14 cellular contexts compared by ENCODE assay signal in genomic region chr9:131654857-131655577, GRCh38.
A peak's percentile ranks its signal among the peaks of the same experiment; 100 is the strongest.
DNase-seq lines count a peak whose midpoint lies in the region; ATAC-seq lines count a peak whose summit lies in the region.
"Had no signal": no experiment of that assay in that cellular context is flagged by ENCODE, and none has a peak within 500 bp of the region (broad histone marks: within the 10 kb centered on the region; RNA-seq: fewer than 3 reads in every experiment).

No MANE protein-coding gene starts in this region.

- H3K27me3 Mint-ChIP-seq in activated CD4-positive, alpha-beta memory T cell treated with anti-CD3 and anti-CD28 coated beads for 36 hours, result no peaks in the 10 kb centered on the region

- ATAC-seq in right cardiac atrium (peak; percentile 11 to 30), GM21526 (IDR thresholded peaks at IDR 0.05; ENCODE audit: low FRiP score, unreplicated experiment) (no peak), GM18519 (IDR thresholded peaks at IDR 0.05; ENCODE audit: low FRiP score, unreplicated experiment) (no peak)

- H3K9me3 ChIP-seq in right cardiac atrium (ENCODE audit: control insufficient read depth, low read length), result no peaks in the 10 kb centered on the region
- H3K9me3 ChIP-seq: heart right ventricle, SJCRH30 had no signal

- peaks cover 33% of the 10 kb centered on the region for H3K4me1 ChIP-seq in right cardiac atrium (ENCODE audit: control insufficient read depth, insufficient read depth, low read length)

- no peak for DNase-seq in right cardiac atrium
- DNase-seq in cardiac septum (ENCODE audit: low spot score), result no peak
- no peak for DNase-seq in activated CD4-positive, alpha-beta memory T cell treated with anti-CD3 and anti-CD28 coated beads for 36 hours
- peak; percentile 66 for DNase-seq in mucosa of gallbladder (ENCODE audit: low spot score)
- DNase-seq in NOMO-1 (lab: John Stamatoyannopoulos, UW; ENCODE audit: unreplicated experiment in 2 of 2), result no peak
- no peak for DNase-seq in NCI-H2107 (lab: John Stamatoyannopoulos, UW)
- DNase-seq: activated CD8-positive, alpha-beta memory T cell treated with anti-CD3 and anti-CD28 coated beads, Interleukin-2, amount 50 U/mL, for 4 hours; cerebellar nuclear complex; heart right ventricle; NCI-H1105; SJCRH30; stimulated activated CD4-positive, alpha-beta T cell treated with anti-CD3 and anti-CD28 coated beads, Interleukin-4, amount 100 ng/mL, for 4 hours had no signal

- no peak overlapping the region for H3K4me3 ChIP-seq in right cardiac atrium (ENCODE audit: low read length)
- H3K4me3 ChIP-seq: heart right ventricle, SJCRH30 had no signal

- POLR2A ChIA-PET in activated CD4-positive, alpha-beta memory T cell treated with anti-CD3 and anti-CD28 coated beads for 36 hours (lab: Charles Lee), result interaction anchor here (1.5 kb wide), 1 partner anchor 12 kb away, joined by 5 read pairs; no protein-coding TSS in a partner anchor

- H3K4me1 Mint-ChIP-seq in activated CD4-positive, alpha-beta memory T cell treated with anti-CD3 and anti-CD28 coated beads for 36 hours (ENCODE audit: low read depth), result peaks cover 88% of the 10 kb centered on the region

- H3K27me3 ChIP-seq in right cardiac atrium (ENCODE audit: control insufficient read depth, insufficient read depth), result no peaks in the 10 kb centered on the region
- H3K27me3 ChIP-seq: heart right ventricle, SJCRH30 had no signal

- intact Hi-C loops in right cardiac atrium (cut with DNase I) (no loop called here), cardiac septum (cut with DNase I) (no loop called here)
- intact Hi-C loops in activated CD4-positive, alpha-beta memory T cell treated with anti-CD3 and anti-CD28 coated beads for 36 hours (cut with micrococcal nuclease), result no loop called here

- no peak overlapping the region for H3K4me3 Mint-ChIP-seq in activated CD4-positive, alpha-beta memory T cell treated with anti-CD3 and anti-CD28 coated beads for 36 hours

- H3K9me3 Mint-ChIP-seq in activated CD4-positive, alpha-beta memory T cell treated with anti-CD3 and anti-CD28 coated beads for 36 hours, result no peaks in the 10 kb centered on the region

- WGBS in right cardiac atrium, result 86% methylated on average over 7 of the region's 7 CpGs

- peak overlapping the region; percentile 2 for H3K27ac ChIP-seq in right cardiac atrium (ENCODE audit: low read length)
- H3K27ac ChIP-seq: SJCRH30 had no signal

- H3K36me3 Mint-ChIP-seq in activated CD4-positive, alpha-beta memory T cell treated with anti-CD3 and anti-CD28 coated beads for 36 hours, result peaks cover 17% of the 10 kb centered on the region

- CTCF ChIA-PET in activated CD4-positive, alpha-beta memory T cell treated with anti-CD3 and anti-CD28 coated beads for 36 hours (lab: Charles Lee), result interaction anchor here (2.1 kb wide), 1 partner anchor 73 kb away, joined by 6 read pairs; no protein-coding TSS in a partner anchor

- H3K27ac Mint-ChIP-seq in activated CD4-positive, alpha-beta memory T cell treated with anti-CD3 and anti-CD28 coated beads for 36 hours, result peak overlapping the region; percentile 91

Comparison
In these comparisons a context has a peak if more than half of its experiments do, and no peak if none do; other contexts are left out.
1. ATAC-seq: peak in right cardiac atrium (2 of 2); none in GM21526 (single experiment) and GM18519 (single experiment).